In genomic region chr9:104094534-104095020, GRCh38 we compare ENCODE assay signal across 8 cellular contexts. TPM values are rescaled to one million over a fixed set of nuclear protein-coding genes. Genes with fewer than 3 reads are reported as not detected.
DNase-seq lines count a peak whose midpoint lies in the region; ATAC-seq and TF ChIP-seq lines count a peak whose summit lies in the region.

No MANE protein-coding gene starts in this region.

- H3K4me3 ChIP-seq in MG63 (peak overlapping the region; percentile 86), breast epithelium (peak overlapping the region; percentile 70 to 79 (median 76)), muscle layer of duodenum (ENCODE audit: low read depth in 1 of 2, low read length in 2 of 2) (peak overlapping the region; percentile 94)

- no peaks in the 10 kb centered on the region for H3K4me1 ChIP-seq in breast epithelium
- H3K4me1 ChIP-seq in muscle layer of duodenum (ENCODE audit: control insufficient read depth in 1 of 2, insufficient read depth in 2 of 2, low read length in 2 of 2), result peaks cover 7 to 30% of the 10 kb centered on the region in 2 donors

- peak; percentile 7 for ATAC-seq in GM21526 (IDR thresholded peaks at IDR 0.05; ENCODE audit: low FRiP score, unreplicated experiment)
- no peak for ATAC-seq in HG03108 (IDR thresholded peaks at IDR 0.05; ENCODE audit: unreplicated experiment)
- ATAC-seq in GM18868 (IDR thresholded peaks at IDR 0.05; ENCODE audit: unreplicated experiment), result no peak

- no peaks in the 10 kb centered on the region for H3K9me3 ChIP-seq in MG63
- H3K9me3 ChIP-seq in breast epithelium, result no peaks in the 10 kb centered on the region
- H3K9me3 ChIP-seq in muscle layer of duodenum (ENCODE audit: control insufficient read depth in 1 of 2, low read length in 2 of 2), result no peaks in the 10 kb centered on the region

- intact Hi-C loops in breast epithelium (cut with DNase I; ENCODE audit: low total_unique reads), result no loop called here

- H3K27ac ChIP-seq in breast epithelium, result peak overlapping the region; percentile 97 to 98
- no peak overlapping the region for H3K27ac ChIP-seq in muscle layer of duodenum (ENCODE audit: low read length)

- no peak for TF ChIP-seq POLR2A in breast epithelium (IDR thresholded peaks at IDR 0.05)

- DNase-seq in DMS 273 (lab: John Stamatoyannopoulos, UW; ENCODE audit: unreplicated experiment) (peak; percentile 56), DMS 273 treated with DMSO at 0.1 percent for 48 hours (lab: John Stamatoyannopoulos, UW) (no peak), MG63 (peak; percentile 2), breast epithelium (ENCODE audit: low spot score in 2 of 2) (no peak)

- H3K27me3 ChIP-seq in MG63 (no peaks in the 10 kb centered on the region), breast epithelium (no peaks in the 10 kb centered on the region), muscle layer of duodenum (ENCODE audit: low read depth, low read length) (no peaks in the 10 kb centered on the region)

- TF ChIP-seq CTCF in breast epithelium (IDR thresholded peaks at IDR 0.05), result no peak

- H3K36me3 ChIP-seq in MG63, result peaks cover 13% of the 10 kb centered on the region
- no peaks in the 10 kb centered on the region for H3K36me3 ChIP-seq in breast epithelium
- peaks cover 0 to 14% of the 10 kb centered on the region in 2 donors for H3K36me3 ChIP-seq in muscle layer of duodenum (ENCODE audit: control insufficient read depth in 1 of 2, insufficient read depth in 2 of 2, low read length in 2 of 2)

RNA-seq across cellular contexts. Expression of gene SMC2, which starts 0.5 kb away (rescaled TPM):
- total RNA-seq in MG63 (2014; rRNA removed; shearing (Covaris generic); ENCODE audit: low replicate concordance), result 10.7 and 17.7 TPM in 2 replicates
- total RNA-seq in breast epithelium, result 10 to 100 TPM in 1 of 3 donors, 1 to 10 TPM in 2; 6.6 to 12.3 (median 9.8) TPM

Comparison
In these comparisons a context has a peak if more than half of its experiments do, and no peak if none do; other contexts are left out.
1. DNase-seq: peak in DMS 273 (single experiment) and MG63 (single experiment); none in DMS 273 treated with DMSO at 0.1 percent for 48 hours (single experiment) and breast epithelium (0 of 2).
2. Peak in every context shown above with its lines, with median percentiles within 50 percentile points of each other: H3K4me3 ChIP-seq.